ENCODE assay signal across 8 cellular contexts in the genomic region with DNA sequence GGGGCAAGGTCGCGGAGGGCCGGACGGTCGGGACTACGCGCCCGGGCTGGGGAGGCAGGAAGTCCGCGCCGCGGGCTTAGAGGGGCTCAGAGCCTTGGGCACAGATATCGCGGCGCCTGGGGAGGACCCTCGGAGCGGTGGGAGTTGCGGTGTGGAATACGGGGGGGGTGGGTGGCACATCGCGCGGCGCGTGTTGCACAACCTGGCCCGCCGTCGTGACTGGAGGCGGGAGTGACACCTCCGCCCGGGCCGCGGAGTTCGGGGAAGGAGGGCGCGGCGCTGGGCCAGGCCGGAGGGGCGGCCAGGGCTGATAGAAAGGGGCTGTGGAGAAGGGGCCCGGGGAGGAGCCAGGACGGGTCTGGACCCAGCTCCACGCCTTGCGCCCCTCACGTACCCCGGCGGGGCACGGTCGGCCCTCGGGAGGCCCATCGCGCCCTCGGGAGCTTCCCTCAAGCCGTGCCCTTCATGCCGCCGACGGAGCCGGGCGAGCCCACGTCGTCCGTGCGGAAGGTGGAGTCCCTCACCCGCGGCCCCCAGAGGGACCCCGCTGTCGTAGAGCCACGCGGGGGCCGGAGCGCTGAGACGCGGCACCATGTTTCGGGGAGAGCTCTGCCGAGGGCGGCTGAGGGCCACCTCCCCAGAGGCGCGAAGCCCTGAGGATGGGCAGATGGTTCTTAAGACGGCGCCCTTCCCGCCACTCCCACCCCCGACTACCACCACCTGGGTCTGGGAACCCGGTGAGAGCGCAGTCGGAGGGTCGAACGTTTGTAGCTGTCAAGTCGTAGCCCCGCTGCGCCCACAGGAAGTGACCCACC. TPM values are rescaled to one million over a fixed set of nuclear protein-coding genes. Genes with fewer than 3 reads are reported as not detected.
DNase-seq lines count a peak whose midpoint lies in the region; ATAC-seq and TF ChIP-seq lines count a peak whose summit lies in the region.

No MANE protein-coding gene starts in this region.

- H3K4me3 ChIP-seq in A673 (ENCODE audit: low read depth, low read length, poor library complexity, severe bottlenecking) = peak overlapping the region; percentile 96
- H3K4me3 ChIP-seq in RWPE2 (ENCODE audit: severe bottlenecking) = peak overlapping the region; percentile 90
- peak overlapping the region; percentile 70 for H3K4me3 ChIP-seq in suprapubic skin

- TF ChIP-seq CTCF in A673 (conservative IDR thresholded peaks at IDR 0.05; ENCODE audit: low read depth, low read length) = no peak
- TF ChIP-seq CTCF in RWPE2 (IDR thresholded peaks at IDR 0.05; ENCODE audit: poor library complexity, severe bottlenecking) = no peak
- TF ChIP-seq CTCF in chondrocyte (IDR thresholded peaks at IDR 0.05) = no peak
- no peak for TF ChIP-seq CTCF in suprapubic skin (IDR thresholded peaks at IDR 0.05)

- no peak for TF ChIP-seq POLR2A in suprapubic skin (IDR thresholded peaks at IDR 0.05)

- H3K27me3 ChIP-seq in A673 (replicated peaks; ENCODE audit: insufficient read depth, low read depth, low read length, poor library complexity) (no peaks in the 10 kb centered on the region), RWPE2 (ENCODE audit: insufficient read depth, poor library complexity, severe bottlenecking) (no peaks in the 10 kb centered on the region), suprapubic skin (no peaks in the 10 kb centered on the region)

- H3K36me3 Mint-ChIP-seq in chondrocyte (ENCODE audit: low read depth) = no peaks in the 10 kb centered on the region
- no peaks in the 10 kb centered on the region for H3K36me3 Mint-ChIP-seq in memory B cell

- H3K4me3 Mint-ChIP-seq in chondrocyte (ENCODE audit: unreplicated experiment) = peak overlapping the region; percentile 79
- H3K4me3 Mint-ChIP-seq in memory B cell = peak overlapping the region; percentile 89

- CTCF ChIA-PET in A673 (lab: Charles Lee) = interaction anchor here (1.2 kb wide), 1 partner anchor 416 kb away, joined by 4 read pairs; no protein-coding TSS in a partner anchor

- H3K27me3 Mint-ChIP-seq in chondrocyte (ENCODE audit: low read depth) (no peaks in the 10 kb centered on the region), memory B cell (no peaks in the 10 kb centered on the region)

- intact Hi-C loops in A673 (cut with micrococcal nuclease; ENCODE audit: unreplicated experiment) = no loop called here

- H3K27ac ChIP-seq in A673 (ENCODE audit: low read depth, low read length, poor library complexity, severe bottlenecking) (peak overlapping the region; percentile 81), RWPE2 (ENCODE audit: poor library complexity, severe bottlenecking) (peak overlapping the region; percentile 59), suprapubic skin (peak overlapping the region; percentile 88)

- no peak overlapping the region for H3K27ac Mint-ChIP-seq in chondrocyte (ENCODE audit: unreplicated experiment)
- H3K27ac Mint-ChIP-seq in memory B cell = peak overlapping the region; percentile 88

- TF ChIP-seq EP300 in suprapubic skin (IDR thresholded peaks at IDR 0.05) = no peak

- BruUV-seq in A673 (replicated peaks; lab: Mats Ljungman, UMichigan) = no TSS peak

- DNase-seq in A673 (ENCODE audit: low spot score) (peak; percentile 29), RWPE2 (ENCODE audit: low spot score) (no peak), chondrocyte (ENCODE audit: low spot score) (no peak), memory B cell (ENCODE audit: low spot score in 2 of 2) (peak; percentile 16 to 29), suprapubic skin (ENCODE audit: low spot score in 2 of 2) (peak; percentile 74 to 83), NOMO-1 treated with DMSO at 0.1 percent for 48 hours (lab: John Stamatoyannopoulos, UW; ENCODE audit: unreplicated experiment) (no peak)

- 34% methylated on average over 7 of the region's 88 CpGs for WGBS in suprapubic skin

- H3K9me3 Mint-ChIP-seq in chondrocyte (ENCODE audit: low read depth) (no peaks in the 10 kb centered on the region), memory B cell (no peaks in the 10 kb centered on the region)

- H3K9me3 ChIP-seq in A673 (ENCODE audit: low read depth, low read length, poor library complexity, severe bottlenecking) (no peaks in the 10 kb centered on the region), RWPE2 (ENCODE audit: severe bottlenecking) (no peaks in the 10 kb centered on the region), suprapubic skin (no peaks in the 10 kb centered on the region)

- ATAC-seq in GM21390 (IDR thresholded peaks at IDR 0.05; ENCODE audit: unreplicated experiment) (peak; percentile 12), RWPE2 (ENCODE audit: low read depth) (peak; percentile 18), memory B cell (ENCODE audit: low read depth) (peak; percentile 6), HG03175 (IDR thresholded peaks at IDR 0.05; ENCODE audit: unreplicated experiment) (no peak)

- POLR2A ChIA-PET in A673 (lab: Charles Lee; ENCODE audit: low non-redundant PET) = no interaction called here

- H3K4me1 ChIP-seq in A673 (ENCODE audit: insufficient read depth, low read length, poor library complexity, severe bottlenecking) (peaks cover 11% of the 10 kb centered on the region), RWPE2 (ENCODE audit: insufficient read depth, poor library complexity, severe bottlenecking) (peaks cover 3% of the 10 kb centered on the region), suprapubic skin (peaks cover 30% of the 10 kb centered on the region)

- H3K4me1 Mint-ChIP-seq in chondrocyte (ENCODE audit: low read depth) = peaks cover 23% of the 10 kb centered on the region
- H3K4me1 Mint-ChIP-seq in memory B cell = peaks cover 36% of the 10 kb centered on the region

- H3K36me3 ChIP-seq in A673 (ENCODE audit: insufficient read depth, low read length, poor library complexity, severe bottlenecking) (no peaks in the 10 kb centered on the region), RWPE2 (ENCODE audit: low read depth) (no peaks in the 10 kb centered on the region; the same call in 1 of the 2 replicates), suprapubic skin (no peaks in the 10 kb centered on the region)

RNA-seq across cellular contexts. Expression of a gene that starts 0.7 kb away (rescaled TPM):
- 12.1 and 12.4 TPM in 2 replicates for total RNA-seq in A673 (2021)
- 8.1 to 11.6 TPM (median 10.4 TPM) in 3 replicates for total RNA-seq in chondrocyte
- total RNA-seq in suprapubic skin = 10 to 100 TPM; 16.2 to 22.6 (median 21.4) TPM

RNA-seq across cellular contexts. Expression of a gene that starts 35.7 kb away (rescaled TPM):
- total RNA-seq in A673 (2021) = 2.5 and 3.0 TPM in 2 replicates
- total RNA-seq in chondrocyte = 0.36 to 0.87 TPM (median 0.59 TPM) in 3 replicates
- 1 to 10 TPM in 3 of 4 donors, under 1 TPM in 1; 0.76 to 1.9 (median 1.6) TPM for total RNA-seq in suprapubic skin

Comparison
In these comparisons a context has a peak if more than half of its experiments do, and no peak if none do; other contexts are left out.
1. DNase-seq: peak in A673 (single experiment), memory B cell (2 of 2) and suprapubic skin (2 of 2); none in RWPE2 (single experiment), chondrocyte (single experiment) and NOMO-1 treated with DMSO at 0.1 percent for 48 hours (single experiment).
2. Peak in every context shown above with its lines, with median percentiles within 50 percentile points of each other: H3K27ac ChIP-seq and H3K4me3 ChIP-seq.